Comparison of ENCODE assay signal across 1 cellular context in genomic region chr15:85380217-85380859, GRCh38.
TF ChIP-seq lines count a peak whose summit lies in the region.

Gene AKAP13, plus strand, starts transcription at chr15:85380603. Its CDS starts 105,118 bp downstream, at chr15:85485721.

TF ChIP-seq in GM12878, 131 proteins besides CTCF, POLR2A, EP300 and RAD21 (continued from another document and continues in another):
- TF ChIP-seq STAT3 (IDR thresholded peaks at IDR 0.05; ENCODE audit: low read depth, low read length) (no peak), GATAD2B (conservative IDR thresholded peaks at IDR 0.05; ENCODE audit: low read depth) (no peak), NFXL1 (IDR thresholded peaks at IDR 0.05; ENCODE audit: borderline replicate concordance) (no peak), IKZF1 (conservative IDR thresholded peaks at IDR 0.05) (peak; percentile 60; the same call in 1 of the 2 replicates), FOXK2 (IDR thresholded peaks at IDR 0.05) (no peak), ZBTB40 (IDR thresholded peaks at IDR 0.05; ENCODE audit: borderline replicate concordance) (no peak), PAX5 (IDR thresholded peaks at IDR 0.05; ENCODE audit: borderline replicate concordance, low read depth, low read length) (peak; percentile 36; the same call in 1 of the 2 replicates), YBX1 (IDR thresholded peaks at IDR 0.05) (no peak), EZH2 (IDR thresholded peaks at IDR 0.05; ENCODE audit: borderline replicate concordance, control insufficient read depth, low read depth, low read length) (no peak), JUNB (IDR thresholded peaks at IDR 0.05) (no peak), MYB (IDR thresholded peaks at IDR 0.05; ENCODE audit: borderline replicate concordance, low read depth, low read length) (no peak), NR2F1 (conservative IDR thresholded peaks at IDR 0.05) (no peak), ZBTB11 (CRISPR knock-in tag; IDR thresholded peaks at IDR 0.05) (no peak), NFIC (IDR thresholded peaks at IDR 0.05; ENCODE audit: low read depth, low read length) (no peak), SIX5 (IDR thresholded peaks at IDR 0.05; ENCODE audit: low read depth, low read length, severe bottlenecking) (no peak), NFYA (IDR thresholded peaks at IDR 0.05; ENCODE audit: borderline replicate concordance, low read depth, low read length) (peak; percentile 36; the same call in 1 of the 2 replicates), SMAD1 (IDR thresholded peaks at IDR 0.05; ENCODE audit: low read depth, partially characterized antibody) (no peak), ZNF592 (IDR thresholded peaks at IDR 0.05) (no peak), ESRRA (IDR thresholded peaks at IDR 0.05; ENCODE audit: low read length) (no peak), CUX1 (IDR thresholded peaks at IDR 0.05; ENCODE audit: insufficient replicate concordance, low read depth, low read length) (no peak), ZBTB4 (CRISPR knock-in tag; IDR thresholded peaks at IDR 0.05) (no peak), JUND (IDR thresholded peaks at IDR 0.05; ENCODE audit: low read depth, low read length) (no peak), MTA2 (IDR thresholded peaks at IDR 0.05; ENCODE audit: low read depth) (0 out of 2 replicates have a peak, but pooled peaks have one; percentile 25), ZZZ3 (IDR thresholded peaks at IDR 0.05; ENCODE audit: control insufficient read depth, insufficient read length, low read depth) (no peak), SMC3 (IDR thresholded peaks at IDR 0.05; ENCODE audit: borderline replicate concordance, low read length) (no peak), SUPT20H (IDR thresholded peaks at IDR 0.05; ENCODE audit: borderline replicate concordance, control insufficient read depth, low read depth, low read length) (no peak), E2F8 (IDR thresholded peaks at IDR 0.05; ENCODE audit: low read depth, partially characterized antibody) (no peak), KDM1A (IDR thresholded peaks at IDR 0.05; ENCODE audit: borderline replicate concordance) (no peak), SUZ12 (IDR thresholded peaks at IDR 0.05; ENCODE audit: unreplicated experiment) (no peak), CEBPB (IDR thresholded peaks at IDR 0.05; ENCODE audit: borderline replicate concordance in 1 of 2, low read depth in 2 of 2, low read length in 2 of 2) (no peak), SP1 (IDR thresholded peaks at IDR 0.05; ENCODE audit: low read depth, low read length) (peak; percentile 95), IKZF2 (IDR thresholded peaks at IDR 0.05) (peak in 1 of 2 experiments; percentile 60; a peak in 1 of 4 replicates), BHLHE40 (IDR thresholded peaks at IDR 0.05; ENCODE audit: borderline replicate concordance in 1 of 2, low read depth in 2 of 2, low read length in 1 of 2) (peak; percentile 33 to 74; a peak in 1 of 4 replicates), SMARCA5 (IDR thresholded peaks at IDR 0.05) (no peak), MEF2B (IDR thresholded peaks at IDR 0.05; ENCODE audit: partially characterized antibody, poor library complexity, severe bottlenecking) (peak; percentile 8), WRNIP1 (IDR thresholded peaks at IDR 0.05; ENCODE audit: borderline replicate concordance, low read depth, low read length) (no peak)
